Comparison of ENCODE assay signal across 8 cellular contexts in genomic region chr20:58980711-58981563, GRCh38. TPM values are rescaled to one million over a fixed set of nuclear protein-coding genes. Genes with fewer than 3 reads are reported as not detected.
DNase-seq lines count a peak whose midpoint lies in the region; ATAC-seq and TF ChIP-seq lines count a peak whose summit lies in the region.

Gene NELFCD (plus strand): TSS chr20:58981256. CDS start chr20:58981310, 54 bp downstream.

- no peak for TF ChIP-seq CTCF in chondrocyte (IDR thresholded peaks at IDR 0.05)

- no peaks in the 10 kb centered on the region for H3K27me3 Mint-ChIP-seq in chondrocyte (ENCODE audit: low read depth)

- peak within 1 kb of the TSS; percentile 77 for H3K27ac Mint-ChIP-seq in chondrocyte (ENCODE audit: unreplicated experiment)

- no peaks in the 10 kb centered on the region for H3K36me3 Mint-ChIP-seq in chondrocyte (ENCODE audit: low read depth)

- in situ Hi-C loops in GM18951 (cut with MboI; ENCODE audit: low sequenced_read_pairs, unreplicated experiment) = loop anchor here (10.0 kb wide), 1 partner anchor 76 kb away; no protein-coding TSS in a partner anchor

- ATAC-seq in HG03196 (IDR thresholded peaks at IDR 0.05; ENCODE audit: unreplicated experiment) = peak; percentile 78

- DNase-seq in AG08395 (ENCODE audit: low spot score) (peak; percentile 100), NCI-H446 (lab: John Stamatoyannopoulos, UW) (peak; percentile 87 to 94), chondrocyte (ENCODE audit: low spot score) (no peak), kidney glomerular epithelial cell (lab: John Stamatoyannopoulos, UW) (peak; percentile 66)
- DNase-seq in activated CD4-positive, alpha-beta T cell treated with anti-CD3 and anti-CD28 coated beads for 24 hours (ENCODE audit: low read depth in 2 of 2) = peak; percentile 84 to 88
- DNase-seq in stimulated activated CD4-positive, alpha-beta T cell treated with anti-CD3 and anti-CD28 coated beads, Interleukin-15, amount 100 ng/mL, for 48 hours (ENCODE audit: low read depth in 2 of 2) = peak; percentile 66 to 87

- peak; percentile 91 for TF ChIP-seq POLR2A in GM18951 (IDR thresholded peaks at IDR 0.05; ENCODE audit: extremely low read depth, insufficient read depth, insufficient read length)

- H3K4me3 Mint-ChIP-seq in chondrocyte (ENCODE audit: unreplicated experiment) = peak within 1 kb of the TSS; percentile 85

- H3K4me1 Mint-ChIP-seq in chondrocyte (ENCODE audit: low read depth) = peaks cover 21% of the 10 kb centered on the region

- H3K9me3 Mint-ChIP-seq in chondrocyte (ENCODE audit: low read depth) = peaks cover 8% of the 10 kb centered on the region

RNA-seq across cellular contexts. Expression of gene NELFCD, which starts in this region (rescaled TPM):
- total RNA-seq in chondrocyte = 37.6 to 53.1 TPM (median 37.6 TPM) in 3 replicates
